In genomic region chr5:180302256-180302655, GRCh38 we compare ENCODE assay signal across 19 cellular contexts.
"Had no signal": no experiment of that assay in that cellular context is flagged by ENCODE, and none has a peak within 500 bp of the region (broad histone marks: within the 10 kb centered on the region; RNA-seq: fewer than 3 reads in every experiment).

No MANE protein-coding gene starts in this region.

- H3K27ac ChIP-seq: SJSA1 had no signal

- DNase-seq: KBM-7, NCI-H1092, NCI-H1105 treated with DMSO at 0.1 percent for 48 hours, NCI-H1417 treated with DMSO at 0.1 percent for 48 hours, NCI-H1694, NCI-H187 treated with DMSO at 0.1 percent for 48 hours, NCI-H2029 treated with DMSO at 0.1 percent for 48 hours, NCI-H2171 treated with DMSO at 0.1 percent for 48 hours, NCI-H345, NCI-H446 treated with DMSO at 0.1 percent for 48 hours, NCI-H510A treated with DMSO at 0.1 percent for 48 hours, NCI-H526, NCI-H82, SHP77 treated with DMSO at 0.1 percent for 48 hours, SK-N-SH, SW 1271 had no signal

- H3K4me1 ChIP-seq: SJSA1 had no signal

- H3K27me3 ChIP-seq: SJSA1 had no signal

- H3K9me3 ChIP-seq: SJSA1, SK-N-SH had no signal

- H3K4me3 ChIP-seq: SJSA1 had no signal

- H3K9ac ChIP-seq: SK-N-SH had no signal

- ATAC-seq: Panc1, Right ventricle myocardium inferior had no signal
